In the genomic region with DNA sequence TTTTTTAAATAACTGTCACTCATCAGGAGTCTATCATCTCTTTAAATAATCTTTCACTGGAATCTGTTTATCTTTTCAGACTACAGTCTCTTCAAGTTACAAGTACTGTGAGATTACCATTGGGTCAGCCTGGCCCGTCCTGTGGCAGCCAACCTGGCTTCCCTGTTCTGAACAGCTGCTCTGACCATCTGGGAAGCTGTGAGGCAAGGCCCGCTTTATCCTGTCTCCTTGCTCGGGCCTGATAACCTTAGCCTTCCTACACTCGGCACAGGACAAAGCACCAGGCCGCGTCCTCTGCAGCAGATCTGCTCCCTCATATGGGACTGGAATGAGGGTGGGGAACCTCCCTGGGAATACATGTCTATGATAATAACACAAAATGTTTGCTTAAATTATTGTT, we compare ENCODE assay signal across 16 cellular contexts.
A peak's percentile ranks its signal among the peaks of the same experiment; 100 is the strongest.
DNase-seq lines count a peak whose midpoint lies in the region; ATAC-seq and TF ChIP-seq lines count a peak whose summit lies in the region.
"Had no signal": no experiment of that assay in that cellular context is flagged by ENCODE, and none has a peak within 500 bp of the region (broad histone marks: within the 10 kb centered on the region; RNA-seq: fewer than 3 reads in every experiment).

No MANE protein-coding gene starts in this region.

- peak overlapping the region; percentile 29 for H3K4me3 Mint-ChIP-seq in activated CD4-positive, alpha-beta T cell treated with anti-CD3 and anti-CD28 coated beads, Interleukin-2, amount 10 ng/mL, durations not matched to agents 24 days and 14 days
- H3K4me3 Mint-ChIP-seq in naive thymus-derived CD4-positive, alpha-beta T cell, result peak overlapping the region in 1 of 10 donors; percentile 85

- peaks cover 5% of the 10 kb centered on the region for H3K36me3 Mint-ChIP-seq in activated CD4-positive, alpha-beta T cell treated with anti-CD3 and anti-CD28 coated beads, Interleukin-2, amount 10 ng/mL, durations not matched to agents 24 days and 14 days (ENCODE audit: low read depth)
- peaks cover 0 to 12% (median 0%) of the 10 kb centered on the region in 5 donors for H3K36me3 Mint-ChIP-seq in naive thymus-derived CD4-positive, alpha-beta T cell

- no peak for TF ChIP-seq EP300 in ovary (IDR thresholded peaks at IDR 0.05)

- H3K27ac Mint-ChIP-seq in activated CD4-positive, alpha-beta T cell treated with anti-CD3 and anti-CD28 coated beads, Interleukin-2, amount 10 ng/mL, durations not matched to agents 24 days and 14 days, result peak overlapping the region; percentile 98
- peak overlapping the region in 1 of 9 donors; percentile 96 for H3K27ac Mint-ChIP-seq in naive thymus-derived CD4-positive, alpha-beta T cell

- H3K9me3 ChIP-seq in breast epithelium (no peaks in the 10 kb centered on the region), ovary (no peaks in the 10 kb centered on the region)
- no peaks in the 10 kb centered on the region for H3K9me3 ChIP-seq in naive thymus-derived CD4-positive, alpha-beta T cell (ENCODE audit: control insufficient read depth in 2 of 3, low read length in 3 of 3)
- H3K9me3 ChIP-seq: pancreas, SJSA1 had no signal

- 41 to 63% (median 56%) methylated on average over 6 of the region's 6 CpGs for whole genome bisulfite sequencing in ovary, 3 donors

- peaks cover 50% of the 10 kb centered on the region for H3K4me1 Mint-ChIP-seq in activated CD4-positive, alpha-beta T cell treated with anti-CD3 and anti-CD28 coated beads, Interleukin-2, amount 10 ng/mL, durations not matched to agents 24 days and 14 days
- H3K4me1 Mint-ChIP-seq in naive thymus-derived CD4-positive, alpha-beta T cell, result peaks cover 15 to 50% (median 30%) of the 10 kb centered on the region in 7 donors

- CTCF ChIA-PET in naive thymus-derived CD4-positive, alpha-beta T cell (lab: Charles Lee), result no interaction called here

- TF ChIP-seq CTCF in breast epithelium (IDR thresholded peaks at IDR 0.05), result no peak
- no peak for TF ChIP-seq CTCF in ovary (IDR thresholded peaks at IDR 0.05)

- H3K9me3 Mint-ChIP-seq in activated CD4-positive, alpha-beta T cell treated with anti-CD3 and anti-CD28 coated beads, Interleukin-2, amount 10 ng/mL, durations not matched to agents 24 days and 14 days, result peaks cover 4% of the 10 kb centered on the region
- peaks cover 0 to 5% (median 0%) of the 10 kb centered on the region in 11 donors for H3K9me3 Mint-ChIP-seq in naive thymus-derived CD4-positive, alpha-beta T cell

- H3K27ac ChIP-seq in breast epithelium (peak overlapping the region; percentile 56 to 87), ovary (peak overlapping the region in 1 of 2 donors; percentile 83)
- H3K27ac ChIP-seq in naive thymus-derived CD4-positive, alpha-beta T cell (ENCODE audit: low read depth, low read length), result no peak overlapping the region
- H3K27ac ChIP-seq: SJSA1 had no signal

- H3K27me3 Mint-ChIP-seq in activated CD4-positive, alpha-beta T cell treated with anti-CD3 and anti-CD28 coated beads, Interleukin-2, amount 10 ng/mL, durations not matched to agents 24 days and 14 days, result no peaks in the 10 kb centered on the region
- peaks cover 0 to 29% (median 10%) of the 10 kb centered on the region in 5 donors for H3K27me3 Mint-ChIP-seq in naive thymus-derived CD4-positive, alpha-beta T cell

- no peaks in the 10 kb centered on the region for H3K4me1 ChIP-seq in breast epithelium
- H3K4me1 ChIP-seq in ovary (ENCODE audit: insufficient read depth), result peaks cover 6% of the 10 kb centered on the region
- no peaks in the 10 kb centered on the region for H3K4me1 ChIP-seq in naive thymus-derived CD4-positive, alpha-beta T cell (ENCODE audit: control insufficient read depth in 2 of 2, insufficient read depth in 2 of 2, low read length in 2 of 2)

- no peak overlapping the region for H3K4me3 ChIP-seq in breast epithelium
- H3K4me3 ChIP-seq in ovary, result no peak overlapping the region
- H3K4me3 ChIP-seq in naive thymus-derived CD4-positive, alpha-beta T cell (ENCODE audit: low read length), result no peak overlapping the region
- H3K4me3 ChIP-seq: lung, pancreas, SJSA1 had no signal

- TF ChIP-seq POLR2A in breast epithelium (IDR thresholded peaks at IDR 0.05), result no peak
- TF ChIP-seq POLR2A in ovary (IDR thresholded peaks at IDR 0.05), result no peak

- H3K27me3 ChIP-seq in breast epithelium (no peaks in the 10 kb centered on the region), ovary (no peaks in the 10 kb centered on the region)
- no peaks in the 10 kb centered on the region for H3K27me3 ChIP-seq in naive thymus-derived CD4-positive, alpha-beta T cell (ENCODE audit: control insufficient read depth in 2 of 2, insufficient read depth in 2 of 2, low read length in 2 of 2)
- H3K27me3 ChIP-seq: pancreas, SJSA1 had no signal

- H3K36me3 ChIP-seq in breast epithelium, result no peaks in the 10 kb centered on the region
- H3K36me3 ChIP-seq in ovary, result no peaks in the 10 kb centered on the region
- H3K36me3 ChIP-seq in naive thymus-derived CD4-positive, alpha-beta T cell (ENCODE audit: control insufficient read depth in 2 of 3, insufficient read depth in 3 of 3, low read length in 3 of 3), result no peaks in the 10 kb centered on the region
- H3K36me3 ChIP-seq: pancreas had no signal

- DNase-seq in activated CD4-positive, alpha-beta T cell treated with anti-CD3 and anti-CD28 coated beads, Interleukin-2, amount 10 ng/mL, durations not matched to agents 24 days and 14 days, result no peak
- DNase-seq in activated CD4-positive, alpha-beta T cell treated with anti-CD3 and anti-CD28 coated beads for 4 hours, result no peak
- peak; percentile 99 for DNase-seq in NCI-H82 (lab: John Stamatoyannopoulos, UW)
- no peak for DNase-seq in breast epithelium (ENCODE audit: low spot score in 2 of 2)
- peak in 3 of 5 donors; percentile 14 to 37 (median 33) for DNase-seq in ovary
- DNase-seq in naive thymus-derived CD4-positive, alpha-beta T cell, result no peak
- no peak for DNase-seq in NCI-H128 (lab: John Stamatoyannopoulos, UW; ENCODE audit: unreplicated experiment)
- DNase-seq: ACHN; activated gamma-delta T cell; Calu3; central memory CD4-positive, alpha-beta T cell; NCI-H510A treated with DMSO at 0.1 percent for 48 hours had no signal

- ATAC-seq in naive thymus-derived CD4-positive, alpha-beta T cell, result no peak
- ATAC-seq in HG03108 (IDR thresholded peaks at IDR 0.05; ENCODE audit: unreplicated experiment), result no peak
- ATAC-seq: pancreas had no signal

- intact Hi-C loops in activated CD4-positive, alpha-beta T cell treated with anti-CD3 and anti-CD28 coated beads, Interleukin-2, amount 10 ng/mL, durations not matched to agents 24 days and 14 days (cut with micrococcal nuclease), result loop anchor here (2.0 kb wide), 1 partner anchor 41 kb away; no protein-coding TSS in a partner anchor
- intact Hi-C loops in breast epithelium (cut with DNase I; ENCODE audit: low total_unique reads), result no loop called here
- intact Hi-C loops in ovary (cut with DNase I), result no loop called here
- intact Hi-C loops in naive thymus-derived CD4-positive, alpha-beta T cell (cut with micrococcal nuclease), result loop anchor here in 1 of 2 donors (2.0 kb wide), 2 partner anchors 49 to 105 kb away; no protein-coding TSS in a partner anchor

- POLR2A ChIA-PET in naive thymus-derived CD4-positive, alpha-beta T cell (lab: Charles Lee), result no interaction called here

Comparison
In these comparisons a context has a peak if more than half of its experiments do, and no peak if none do; other contexts are left out.
1. DNase-seq: peak in NCI-H82 (single experiment) and ovary (3 of 5); none in activated CD4-positive, alpha-beta T cell treated with anti-CD3 and anti-CD28 coated beads, Interleukin-2, amount 10 ng/mL, durations not matched to agents 24 days and 14 days (single experiment), activated CD4-positive, alpha-beta T cell treated with anti-CD3 and anti-CD28 coated beads for 4 hours (0 of 2), breast epithelium (0 of 2), naive thymus-derived CD4-positive, alpha-beta T cell (0 of 9) and NCI-H128 (single experiment).